In the genomic region with DNA sequence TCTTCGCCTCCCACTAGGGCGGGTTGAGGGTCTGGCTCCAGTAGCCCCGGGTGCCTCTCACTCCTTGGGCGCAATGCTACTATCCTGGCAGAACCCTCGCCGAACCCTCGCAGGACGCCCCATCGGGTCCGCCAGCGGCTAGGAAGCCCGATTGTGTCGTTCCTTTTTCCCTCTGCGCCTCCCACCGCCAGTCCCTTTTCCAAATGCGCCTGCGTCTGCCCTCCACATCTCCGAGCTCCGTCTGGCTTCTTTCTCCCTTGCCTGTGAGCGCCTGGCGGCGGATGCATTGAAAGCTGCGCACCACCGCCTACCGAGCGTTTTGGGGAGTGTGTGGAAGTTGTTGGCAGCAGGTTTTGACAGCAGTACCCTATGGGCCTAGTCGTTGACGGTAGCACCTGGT, we compare ENCODE assay signal across 8 cellular contexts. TPM values are rescaled to one million over a fixed set of nuclear protein-coding genes. Genes with fewer than 3 reads are reported as not detected.
DNase-seq lines count a peak whose midpoint lies in the region; ATAC-seq and TF ChIP-seq lines count a peak whose summit lies in the region.

No MANE protein-coding gene starts in this region.

- H3K27me3 ChIP-seq in ascending aorta (no peaks in the 10 kb centered on the region), right atrium auricular region (no peaks in the 10 kb centered on the region)

- TF ChIP-seq CTCF in ascending aorta (IDR thresholded peaks at IDR 0.05) (peak; percentile 30 to 53 (median 45)), right atrium auricular region (IDR thresholded peaks at IDR 0.05) (peak in 1 of 2 donors; percentile 31)

- H3K36me3 ChIP-seq in ascending aorta (no peaks in the 10 kb centered on the region), right atrium auricular region (no peaks in the 10 kb centered on the region)

- H3K4me3 ChIP-seq in ascending aorta (peak overlapping the region; percentile 50 to 64), right atrium auricular region (peak overlapping the region; percentile 25 to 38)

- intact Hi-C loops in ascending aorta (cut with DNase I): loop anchor here (2.0 to 5.0 kb wide), 3 partner anchors 199 to 519 kb away; no protein-coding TSS in a partner anchor

- no peaks in the 10 kb centered on the region for H3K4me1 ChIP-seq in ascending aorta
- H3K4me1 ChIP-seq in right atrium auricular region: no peaks in the 10 kb centered on the region

- H3K9me3 ChIP-seq in ascending aorta (no peaks in the 10 kb centered on the region), right atrium auricular region (no peaks in the 10 kb centered on the region)

- DNase-seq in EL (peak; percentile 48), ascending aorta (ENCODE audit: low spot score in 2 of 2) (no peak), right atrium auricular region (ENCODE audit: low spot score) (peak; percentile 61), pulmonary artery endothelial cell (ENCODE audit: low read depth, low spot score) (peak; percentile 43), activated gamma-delta T cell treated with Interleukin-2 at 50 U/mL for 16 hours (no peak)

- no peak for ATAC-seq in GM18511 (IDR thresholded peaks at IDR 0.05; ENCODE audit: unreplicated experiment)
- ATAC-seq in GM19023 (IDR thresholded peaks at IDR 0.05; ENCODE audit: unreplicated experiment): no peak
- no peak for ATAC-seq in HG03039 (IDR thresholded peaks at IDR 0.05; ENCODE audit: unreplicated experiment)

- no peak overlapping the region for H3K27ac ChIP-seq in ascending aorta
- H3K27ac ChIP-seq in right atrium auricular region: no peak overlapping the region

RNA-seq across cellular contexts. Expression of gene DIRAS3, which starts 1.0 kb away (rescaled TPM):
- total RNA-seq in ascending aorta (3.4 TPM), right atrium auricular region (1 to 10 TPM in 1 of 2 donors, under 1 TPM in 1; 0.96 to 7.3 TPM), pulmonary artery endothelial cell (0.59 and 5.4 TPM in 2 replicates)

Comparison
In these comparisons a context has a peak if more than half of its experiments do, and no peak if none do; other contexts are left out.
1. DNase-seq: peak in EL (single experiment), right atrium auricular region (single experiment) and pulmonary artery endothelial cell (single experiment); none in ascending aorta (0 of 2) and activated gamma-delta T cell treated with Interleukin-2 at 50 U/mL for 16 hours (single experiment).